38 cellular contexts compared by ENCODE assay signal in genomic region chr5:147844846-147845245, GRCh38. TPM values are rescaled to one million over a fixed set of nuclear protein-coding genes. Genes with fewer than 3 reads are reported as not detected.
"Had no signal": no experiment of that assay in that cellular context is flagged by ENCODE, and none has a peak within 500 bp of the region (broad histone marks: within the 10 kb centered on the region; RNA-seq: fewer than 3 reads in every experiment).

No MANE protein-coding gene starts in this region.

- H3K4me1 ChIP-seq: adrenal gland, ascending aorta, breast epithelium had no signal

- H3K27ac ChIP-seq: adrenal gland, ascending aorta, body of pancreas, brain microvascular endothelial cell, breast epithelium, cardiac muscle cell had no signal

- H3K4me3 ChIP-seq: adrenal gland, ascending aorta, body of pancreas, breast epithelium, cardiac muscle cell had no signal

- H3K36me3 ChIP-seq: adrenal gland, ascending aorta, brain microvascular endothelial cell, breast epithelium, cardiac muscle cell had no signal

- H3K27me3 ChIP-seq: ascending aorta, body of pancreas, brain microvascular endothelial cell, breast epithelium, cardiac muscle cell had no signal

- H3K9me3 ChIP-seq: adrenal gland, ascending aorta, body of pancreas, breast epithelium had no signal

- ATAC-seq: activated naive CD4-positive, alpha-beta T cell treated with anti-CD3 and anti-CD28 coated beads, Interleukin-2, amount 50 U/mL, for 72 hours; activated naive CD8-positive, alpha-beta T cell treated with anti-CD3 and anti-CD28 coated beads, Interleukin-2, amount 50 U/mL, for 24 hours; activated T-cell treated with anti-CD3 and anti-CD28 coated beads, Interleukin-2, amount 50 U/mL, for 4 hours; activated T-cell treated with anti-CD3 and anti-CD28 coated beads, Interleukin-2, amount 50 U/mL, for 72 hours; activated T-helper 17 cell treated with anti-CD3 and anti-CD28 coated beads, Interleukin-2, amount 50 U/mL, for 72 hours; body of pancreas had no signal

- DNase-seq: activated effector memory CD4-positive, alpha-beta T cell treated with anti-CD3 and anti-CD28 coated beads, Interleukin-2, amount 50 U/mL, for 16 hours; activated effector memory CD4-positive, alpha-beta T cell treated with Interleukin-2 at 50 U/mL for 16 hours; activated gamma-delta T cell; activated gamma-delta T cell treated with Interleukin-2 at 50 U/mL for 16 hours; activated naive CD4-positive, alpha-beta T cell; activated naive CD4-positive, alpha-beta T cell treated with anti-CD3 and anti-CD28 coated beads for 36 hours; activated naive CD4-positive, alpha-beta T cell treated with anti-CD3 and anti-CD28 coated beads, Interleukin-2, amount 10 ng/mL, durations not matched to agents 7 days and 5 days; activated naive CD4-positive, alpha-beta T cell treated with anti-CD3 and anti-CD28 coated beads, Interleukin-2, amount 50 U/mL, for 16 hours; activated naive CD4-positive, alpha-beta T cell treated with Interleukin-2 at 50 U/mL for 16 hours; activated naive CD8-positive, alpha-beta T cell treated with anti-CD3 and anti-CD28 coated beads for 36 hours; activated naive CD8-positive, alpha-beta T cell treated with anti-CD3 and anti-CD28 coated beads, Interleukin-2, amount 10 ng/mL, durations not matched to agents 7 days and 5 days; activated naive CD8-positive, alpha-beta T cell treated with anti-CD3 and anti-CD28 coated beads, Interleukin-2, amount 50 U/mL, for 24 hours; activated T-cell treated with anti-CD3 and anti-CD28 coated beads, Interleukin-2, amount 50 U/mL, for 24 hours; activated T-cell treated with anti-CD3 and anti-CD28 coated beads, Interleukin-2, amount 50 U/mL, for 4 hours; activated T-cell treated with anti-CD3 and anti-CD28 coated beads, Interleukin-2, amount 50 U/mL, for 48 hours; activated T-cell treated with anti-CD3 and anti-CD28 coated beads, Interleukin-2, amount 50 U/mL, for 72 hours; adrenal gland; amniotic stem cell; amygdala; anterior cingulate cortex; aorta; body of pancreas; brain microvascular endothelial cell; caudate nucleus; central memory CD4-positive, alpha-beta T cell; cerebellar nuclear complex had no signal

RNA-seq across cellular contexts. Expression of gene SPINK1, which starts 13.4 kb away (rescaled TPM):
- total RNA-seq: activated naive CD4-positive, alpha-beta T cell treated with anti-CD3 and anti-CD28 coated beads for 36 hours; activated naive CD4-positive, alpha-beta T cell treated with anti-CD3 and anti-CD28 coated beads, Interleukin-2, amount 50 U/mL, for 72 hours; activated naive CD8-positive, alpha-beta T cell treated with anti-CD3 and anti-CD28 coated beads for 36 hours; activated naive CD8-positive, alpha-beta T cell treated with anti-CD3 and anti-CD28 coated beads, Interleukin-2, amount 10 ng/mL, durations not matched to agents 7 days and 5 days; activated T-cell treated with anti-CD3 and anti-CD28 coated beads, Interleukin-2, amount 50 U/mL, for 72 hours; activated T-helper 1 cell treated with anti-CD3 and anti-CD28 coated beads, Interleukin-12 subunit alpha, Interleukin-12 subunit beta, Interleukin-2, Interleukin-4 antibody, amounts not matched to agents 30 ng/mL and 10 ng/mL and 1 ng/mL, durations not matched to agents 14 hours and 24 hours and 36 hours; activated T-helper 17 cell treated with anti-CD3 and anti-CD28 coated beads, Interleukin-2, amount 50 U/mL, for 72 hours; activated T-helper 2 cell treated with anti-CD3 and anti-CD28 coated beads, Interferon-gamma antibody, Interleukin-2, Interleukin-4, amounts not matched to agents 10 μg/mL and 5 μg/mL and 100 μg/mL, durations not matched to agents 14 hours and 24 hours and 36 hours; ascending aorta; astrocyte; cardiac muscle cell; cerebellum; chondrocyte had no signal

RNA-seq across cellular contexts. Expression of gene SCGB3A2, which starts 33.7 kb away (rescaled TPM):
- total RNA-seq: activated naive CD4-positive, alpha-beta T cell treated with anti-CD3 and anti-CD28 coated beads for 36 hours; activated naive CD4-positive, alpha-beta T cell treated with anti-CD3 and anti-CD28 coated beads, Interleukin-2, amount 50 U/mL, for 72 hours; activated naive CD8-positive, alpha-beta T cell treated with anti-CD3 and anti-CD28 coated beads for 36 hours; activated naive CD8-positive, alpha-beta T cell treated with anti-CD3 and anti-CD28 coated beads, Interleukin-2, amount 10 ng/mL, durations not matched to agents 7 days and 5 days; activated T-cell treated with anti-CD3 and anti-CD28 coated beads, Interleukin-2, amount 50 U/mL, for 72 hours; activated T-helper 1 cell treated with anti-CD3 and anti-CD28 coated beads, Interleukin-12 subunit alpha, Interleukin-12 subunit beta, Interleukin-2, Interleukin-4 antibody, amounts not matched to agents 30 ng/mL and 10 ng/mL and 1 ng/mL, durations not matched to agents 14 hours and 24 hours and 36 hours; activated T-helper 17 cell treated with anti-CD3 and anti-CD28 coated beads, Interleukin-2, amount 50 U/mL, for 72 hours; activated T-helper 2 cell treated with anti-CD3 and anti-CD28 coated beads, Interferon-gamma antibody, Interleukin-2, Interleukin-4, amounts not matched to agents 10 μg/mL and 5 μg/mL and 100 μg/mL, durations not matched to agents 14 hours and 24 hours and 36 hours; aorta; ascending aorta; body of pancreas; breast epithelium; bronchial epithelial cell; cardiac muscle cell; cardiac septum; cerebellum; chondrocyte had no signal
